ENCODE assay signal across 24 cellular contexts in the genomic region with DNA sequence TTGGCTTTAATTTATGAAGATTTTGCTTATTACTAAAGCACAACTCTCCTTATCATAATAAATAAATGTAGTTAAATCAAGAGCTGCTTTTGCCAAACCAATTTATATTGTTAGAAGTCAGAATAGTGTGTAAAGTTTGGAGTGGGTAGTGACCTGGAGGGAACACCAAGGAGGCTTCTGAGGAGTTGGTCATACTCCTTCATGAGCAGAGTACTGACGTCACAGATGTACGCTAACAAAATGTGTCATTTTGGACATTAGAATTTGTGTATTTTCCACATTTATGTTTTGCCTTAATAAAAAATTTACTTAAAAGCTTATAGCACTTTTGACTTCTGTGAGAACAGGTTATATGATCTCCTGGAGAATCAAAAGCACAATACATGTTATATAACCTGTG.
"Had no signal": no experiment of that assay in that cellular context is flagged by ENCODE, and none has a peak within 500 bp of the region (broad histone marks: within the 10 kb centered on the region; RNA-seq: fewer than 3 reads in every experiment).

No MANE protein-coding gene starts in this region.

- ATAC-seq: effector memory CD8-positive, alpha-beta T cell; esophagus mucosa; gastrocnemius medialis; heart right ventricle; left cardiac atrium; left lung; left ventricle myocardium superior; lower lobe of right lung; mucosa of descending colon had no signal

- H3K27me3 ChIP-seq: colonic mucosa, esophagus squamous epithelium, gastrocnemius medialis, heart right ventricle, left lung had no signal

- FAIRE-seq: endometrium, islet of Langerhans, keratinocyte had no signal

- H3K9me3 ChIP-seq: colonic mucosa, esophagus squamous epithelium, gastrocnemius medialis, left lung, lower lobe of right lung, mucosa of descending colon had no signal

- H3K36me3 ChIP-seq: colonic mucosa, esophagus squamous epithelium, gastrocnemius medialis, heart right ventricle, left lung, lower lobe of right lung had no signal

- H3K4me3 ChIP-seq: colonic mucosa, esophagus squamous epithelium, gastrocnemius medialis, heart right ventricle, left lung, lower lobe of right lung, mucosa of descending colon had no signal

- DNase-seq: colonic mucosa; cortex of kidney; effector CD8-positive, alpha-beta T cell; effector memory CD8-positive, alpha-beta T cell; endodermal cell; erythroblast; esophagus squamous epithelium; foreskin melanocyte; gastrocnemius medialis; glutamatergic neuron; head of caudate nucleus; heart right ventricle; hippocampal formation; left cardiac atrium; left lung; left ventricle myocardium superior; lower lobe of right lung; mesenchymal stem cell; mucosa of descending colon had no signal

- H3K27ac ChIP-seq: colonic mucosa, epithelial cell of prostate, esophagus squamous epithelium, gastrocnemius medialis, heart right ventricle, left lung, lower lobe of right lung had no signal

- H3K4me1 ChIP-seq: colonic mucosa, esophagus squamous epithelium, gastrocnemius medialis, heart right ventricle, left lung, lower lobe of right lung had no signal
